ENCODE assay signal across 12 cellular contexts in the genomic region with DNA sequence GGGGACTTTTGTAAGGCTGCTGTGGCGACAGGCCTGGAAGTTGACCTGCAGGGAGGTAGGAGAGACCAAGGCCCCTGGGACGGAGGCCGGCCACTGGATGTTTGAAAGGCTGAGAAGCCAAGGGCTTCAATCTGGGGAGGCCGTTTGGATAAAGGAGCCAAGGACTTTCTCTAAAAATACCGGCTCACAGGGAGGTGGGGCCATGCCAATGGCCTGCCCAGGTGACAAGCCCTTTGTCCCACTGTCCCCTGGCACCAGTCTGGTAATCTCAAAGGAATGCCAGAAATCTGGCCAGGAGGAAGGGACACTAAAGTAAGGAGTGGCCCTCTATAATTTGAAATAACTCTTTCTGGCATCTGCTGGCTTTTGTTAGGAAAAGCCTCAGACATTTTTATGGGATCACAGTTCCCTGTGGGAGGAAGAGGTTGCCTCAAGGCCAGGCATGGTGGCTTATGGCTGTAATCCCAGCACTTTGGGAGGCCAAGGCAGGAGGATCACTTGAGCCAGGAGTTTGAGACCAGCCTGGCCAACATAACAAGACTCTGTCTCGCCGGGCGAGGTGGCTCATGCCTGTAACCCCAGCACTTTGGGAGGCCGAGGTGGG. TPM values are rescaled to one million over a fixed set of nuclear protein-coding genes. Genes with fewer than 3 reads are reported as not detected.
A peak's percentile ranks its signal among the peaks of the same experiment; 100 is the strongest.
DNase-seq lines count a peak whose midpoint lies in the region; ATAC-seq, FAIRE-seq and TF ChIP-seq lines count a peak whose summit lies in the region.
"Had no signal": no experiment of that assay in that cellular context is flagged by ENCODE, and none has a peak within 500 bp of the region (broad histone marks: within the 10 kb centered on the region; RNA-seq: fewer than 3 reads in every experiment).

No MANE protein-coding gene starts in this region.

- H3K9me3 ChIP-seq in PC-9 (ENCODE audit: insufficient read depth, low read depth) (no peaks in the 10 kb centered on the region), iPS-20b (ENCODE audit: insufficient read depth, low read depth, low read length) (no peaks in the 10 kb centered on the region), pancreas (no peaks in the 10 kb centered on the region)

- no peaks in the 10 kb centered on the region for H3K27me3 Mint-ChIP-seq in Calu3 (ENCODE audit: unreplicated experiment)

- peak overlapping the region; percentile 25; the same call in 1 of the 2 replicates for H3K9ac ChIP-seq in iPS-20b (ENCODE audit: low read depth, low read length)

- DNase-seq in Calu3 (peak; percentile 90), PC-9 (peak; percentile 92 to 99), pancreas (peak in 4 of 6 donors; percentile 54 to 66 (median 60)), SIG-M5 (lab: John Stamatoyannopoulos, UW) (no peak), GOT3 (lab: John Stamatoyannopoulos, UW) (no peak), urothelium cell line (ENCODE audit: low spot score) (no peak)
- no peak for DNase-seq in stimulated activated effector memory CD8-positive, alpha-beta T cell treated with anti-CD3 and anti-CD28 coated beads, Interleukin-12 subunit alpha, Interleukin-12 subunit beta, amount 100 ng/mL, for 72 hours (ENCODE audit: low spot score in 2 of 2)
- DNase-seq: central memory CD4-positive, alpha-beta T cell; NCI-H69 had no signal

- POLR2A ChIA-PET in PC-9 (lab: Charles Lee; ENCODE audit: unreplicated experiment): no interaction called here

- H3K9me2 ChIP-seq in PC-9 (ENCODE audit: insufficient read depth): no peaks in the 10 kb centered on the region

- TF ChIP-seq CTCF in Calu3 (IDR thresholded peaks at IDR 0.05; ENCODE audit: unreplicated experiment) (no peak), PC-9 (conservative IDR thresholded peaks at IDR 0.05) (no peak), pancreas (IDR thresholded peaks at IDR 0.05) (no peak)

- peaks cover 43% of the 10 kb centered on the region for H3K79me2 ChIP-seq in PC-9 (ENCODE audit: low read depth)

- peaks cover 60% of the 10 kb centered on the region for H3F3A ChIP-seq in PC-9 (ENCODE audit: insufficient read depth, low read depth)

- WGBS in pancreas, 2 donors: 48 to 55% methylated on average over 9 of the region's 9 CpGs

- peak overlapping the region; percentile 97 for H3K27ac Mint-ChIP-seq in Calu3 (ENCODE audit: unreplicated experiment)
- no peak overlapping the region for H3K27ac Mint-ChIP-seq in stimulated activated effector memory CD8-positive, alpha-beta T cell treated with anti-CD3 and anti-CD28 coated beads, Interleukin-12 subunit alpha, Interleukin-12 subunit beta, amount 100 ng/mL, for 72 hours

- H2AFZ ChIP-seq in PC-9: no peak overlapping the region

- peaks cover 55% of the 10 kb centered on the region for H3K36me3 Mint-ChIP-seq in Calu3 (ENCODE audit: insufficient read depth, unreplicated experiment)
- H3K36me3 Mint-ChIP-seq in stimulated activated effector memory CD8-positive, alpha-beta T cell treated with anti-CD3 and anti-CD28 coated beads, Interleukin-12 subunit alpha, Interleukin-12 subunit beta, amount 100 ng/mL, for 72 hours: peaks cover 5% of the 10 kb centered on the region
- H3K36me3 Mint-ChIP-seq: naive thymus-derived CD4-positive, alpha-beta T cell had no signal

- H3K36me3 ChIP-seq in PC-9 (ENCODE audit: low read depth) (peaks cover 11% of the 10 kb centered on the region), iPS-20b (ENCODE audit: insufficient read depth, low read depth, low read length) (peaks cover 4% of the 10 kb centered on the region; the same call in 1 of the 2 replicates), pancreas (no peaks in the 10 kb centered on the region)

- peaks cover 46% of the 10 kb centered on the region for H3K4me1 Mint-ChIP-seq in Calu3 (ENCODE audit: low read depth, unreplicated experiment)
- H3K4me1 Mint-ChIP-seq in stimulated activated effector memory CD8-positive, alpha-beta T cell treated with anti-CD3 and anti-CD28 coated beads, Interleukin-12 subunit alpha, Interleukin-12 subunit beta, amount 100 ng/mL, for 72 hours: peaks cover 15% of the 10 kb centered on the region

- H3K27ac ChIP-seq in PC-9 (peak overlapping the region; percentile 97), iPS-20b (ENCODE audit: low read length) (no peak overlapping the region), pancreas (peak overlapping the region; percentile 97 to 100 (median 99))

- CTCF ChIA-PET in Calu3 (lab: Charles Lee): interaction anchor here (0.7 to 1.1 kb wide), 2 partner anchors 18 to 113 kb away, joined by 3 read pairs; a partner anchor contains a TSS
- CTCF ChIA-PET in PC-9 (lab: Charles Lee): no interaction called here

- FAIRE-seq in pancreas (lab: Jason Lieb, UNC) (no peak), urothelium cell line (lab: Jason Lieb, UNC) (no peak)
- FAIRE-seq: GM12892 had no signal

- H3K4me3 Mint-ChIP-seq in Calu3 (ENCODE audit: low read depth, unreplicated experiment): peak overlapping the region; percentile 80
- H3K4me3 Mint-ChIP-seq in stimulated activated effector memory CD8-positive, alpha-beta T cell treated with anti-CD3 and anti-CD28 coated beads, Interleukin-12 subunit alpha, Interleukin-12 subunit beta, amount 100 ng/mL, for 72 hours: no peak overlapping the region

- no peaks in the 10 kb centered on the region for H3K27me3 ChIP-seq in PC-9 (ENCODE audit: insufficient read depth, low read depth)
- H3K27me3 ChIP-seq in iPS-20b (ENCODE audit: insufficient read depth, low read length): no peaks in the 10 kb centered on the region
- no peaks in the 10 kb centered on the region for H3K27me3 ChIP-seq in pancreas

- peak overlapping the region; percentile 70; the same call in 1 of the 2 replicates for H3K4me3 ChIP-seq in PC-9
- H3K4me3 ChIP-seq in iPS-20b (ENCODE audit: low read length): no peak overlapping the region
- H3K4me3 ChIP-seq in pancreas: no peak overlapping the region

- peak overlapping the region; percentile 100 for H3K4me2 ChIP-seq in PC-9

- H3K4me1 ChIP-seq in PC-9 (replicated peaks; ENCODE audit: insufficient read depth): peaks cover 77% of the 10 kb centered on the region
- peaks cover 46% of the 10 kb centered on the region for H3K4me1 ChIP-seq in iPS-20b (ENCODE audit: insufficient read depth, low read length)
- peaks cover 23 to 33% (median 28%) of the 10 kb centered on the region in 3 donors for H3K4me1 ChIP-seq in pancreas

- BruUV-seq in Calu3 (replicated peaks; lab: Mats Ljungman, UMichigan) (no TSS peak), PC-9 (replicated peaks; lab: Mats Ljungman, UMichigan) (no TSS peak)

- intact Hi-C loops in Calu3 (cut with micrococcal nuclease; ENCODE audit: unreplicated experiment): loop anchor here (2.0 kb wide), 1 partner anchor 24 kb away; no protein-coding TSS in a partner anchor
- intact Hi-C loops in PC-9 (cut with micrococcal nuclease; ENCODE audit: unreplicated experiment): loop anchor here (1.0 to 5.0 kb wide), 3 partner anchors 23 to 109 kb away; no protein-coding TSS in a partner anchor
- intact Hi-C loops in pancreas (cut with DNase I): no loop called here

- H4K20me1 ChIP-seq in PC-9 (ENCODE audit: insufficient read depth): peaks cover 23% of the 10 kb centered on the region

- peak in 2 of 4 donors; percentile 6 to 16 for ATAC-seq in pancreas
- ATAC-seq in stimulated activated effector memory CD8-positive, alpha-beta T cell treated with anti-CD3 and anti-CD28 coated beads, Interleukin-12 subunit alpha, Interleukin-12 subunit beta, amount 100 ng/mL, for 72 hours: no peak
- ATAC-seq: naive thymus-derived CD4-positive, alpha-beta T cell had no signal

- H3K9me3 Mint-ChIP-seq in Calu3 (ENCODE audit: low read depth, unreplicated experiment): no peaks in the 10 kb centered on the region
- no peaks in the 10 kb centered on the region for H3K9me3 Mint-ChIP-seq in stimulated activated effector memory CD8-positive, alpha-beta T cell treated with anti-CD3 and anti-CD28 coated beads, Interleukin-12 subunit alpha, Interleukin-12 subunit beta, amount 100 ng/mL, for 72 hours
- H3K9me3 Mint-ChIP-seq: naive thymus-derived CD4-positive, alpha-beta T cell had no signal

RNA-seq across cellular contexts. Expression of a gene that starts 1.9 kb away (rescaled TPM):
- total RNA-seq in Calu3 (2022) (100 and 104 TPM in 2 replicates), PC-9 (2021) (84.2 and 90.5 TPM in 2 replicates), pancreas (10 to 100 TPM; 17.4 to 37.2 (median 26.8) TPM)
- 100 to 1,000 TPM in 1 of 2 donors, 10 to 100 TPM in 1; 63.1 to 110 TPM for polyA plus RNA-seq in pancreas

Comparison
In these comparisons a context has a peak if more than half of its experiments do, and no peak if none do; other contexts are left out.
1. DNase-seq: peak in Calu3 (single experiment), PC-9 (2 of 2) and pancreas (4 of 6); none in SIG-M5 (single experiment), stimulated activated effector memory CD8-positive, alpha-beta T cell treated with anti-CD3 and anti-CD28 coated beads, Interleukin-12 subunit alpha, Interleukin-12 subunit beta, amount 100 ng/mL, for 72 hours (0 of 2), GOT3 (single experiment) and urothelium cell line (single experiment).
2. intact Hi-C loops: an anchor here in Calu3 (2.0 kb wide) and PC-9 (1.0 to 5.0 kb wide); none called in pancreas.